Comparison of ENCODE assay signal across 10 cellular contexts in the genomic region with DNA sequence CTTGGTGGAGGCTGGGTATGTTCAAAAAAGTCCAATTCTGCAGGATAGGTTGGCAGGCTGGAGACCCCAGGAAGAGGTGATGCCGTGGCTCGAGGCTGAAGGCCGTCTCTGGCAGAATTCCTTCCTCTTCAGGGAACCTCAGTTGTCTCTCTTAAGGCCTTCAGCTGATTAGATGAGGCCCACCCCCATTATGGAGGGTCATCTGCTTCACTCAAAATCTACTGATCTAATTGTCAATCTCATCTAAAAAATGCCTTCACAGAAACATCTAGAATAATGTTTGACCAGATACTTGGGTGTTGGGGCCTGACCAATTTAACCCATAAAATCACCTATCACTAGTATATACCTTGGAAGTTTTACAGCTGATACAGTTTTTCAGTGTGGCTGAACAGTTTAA. TPM values are rescaled to one million over a fixed set of nuclear protein-coding genes. Genes with fewer than 3 reads are reported as not detected.
"Had no signal": no experiment of that assay in that cellular context is flagged by ENCODE, and none has a peak within 500 bp of the region (broad histone marks: within the 10 kb centered on the region; RNA-seq: fewer than 3 reads in every experiment).

No MANE protein-coding gene starts in this region.

- H3K36me3 Mint-ChIP-seq: IgD-negative memory B cell had no signal

- DNase-seq: H9, HCEC 1CT, HFFc6, KG1 had no signal

- ATAC-seq: GM23338, HepG2 had no signal

- H3K4me1 Mint-ChIP-seq: GM23338, H9 had no signal

- H3K27ac ChIP-seq: HL-60 had no signal

- H3K27ac Mint-ChIP-seq: GM23338, H9, HFFc6, IgD-negative memory B cell had no signal

- H3K4me3 Mint-ChIP-seq: GM23338, H9, HFFc6 had no signal

- H3K4me3 ChIP-seq: GM23338 had no signal

RNA-seq across cellular contexts. Expression of a gene that starts 27.4 kb away (rescaled TPM):
- total RNA-seq: HepG2 had no signal

RNA-seq across cellular contexts. Expression of a gene that starts 33.0 kb away (rescaled TPM):
- total RNA-seq: GM23338, H1, H9, HepG2, HFFc6, HT1080 had no signal
